Comparison of ENCODE assay signal across 13 cellular contexts in genomic region chr5:150143725-150144058, GRCh38. TPM values are rescaled to one million over a fixed set of nuclear protein-coding genes. Genes with fewer than 3 reads are reported as not detected.
A peak's percentile ranks its signal among the peaks of the same experiment; 100 is the strongest.
DNase-seq lines count a peak whose midpoint lies in the region; ATAC-seq and TF ChIP-seq lines count a peak whose summit lies in the region.
"Had no signal": no experiment of that assay in that cellular context is flagged by ENCODE, and none has a peak within 500 bp of the region (broad histone marks: within the 10 kb centered on the region; RNA-seq: fewer than 3 reads in every experiment).

No MANE protein-coding gene starts in this region.

- no peaks in the 10 kb centered on the region for H3K27me3 ChIP-seq in upper lobe of left lung

- TF ChIP-seq CTCF in WI38 (IDR thresholded peaks at IDR 0.05; ENCODE audit: low read depth, low read length): no peak
- TF ChIP-seq CTCF in nephron progenitor cell (IDR thresholded peaks at IDR 0.05): no peak
- no peak for TF ChIP-seq CTCF in upper lobe of left lung (IDR thresholded peaks at IDR 0.05)

- H3K4me1 Mint-ChIP-seq in nephron progenitor cell: peaks cover 93% of the 10 kb centered on the region
- H3K4me1 Mint-ChIP-seq in T-helper 17 cell: peaks cover 4% of the 10 kb centered on the region
- H3K4me1 Mint-ChIP-seq in stimulated activated memory B cell treated with anti-CD40 and anti-IgM and Interleukin-4, amounts not matched to agents 10 μg/mL and 1 μg/mL and 100 μg/mL, for 72 hours: peaks cover 5% of the 10 kb centered on the region
- H3K4me1 Mint-ChIP-seq: central memory CD8-positive, alpha-beta T cell had no signal

- no peak overlapping the region for H3K4me3 Mint-ChIP-seq in nephron progenitor cell
- no peak overlapping the region for H3K4me3 Mint-ChIP-seq in T-helper 17 cell
- H3K4me3 Mint-ChIP-seq in stimulated activated memory B cell treated with anti-CD40 and anti-IgM and Interleukin-4, amounts not matched to agents 10 μg/mL and 1 μg/mL and 100 μg/mL, for 72 hours: no peak overlapping the region
- H3K4me3 Mint-ChIP-seq: activated CD4-positive, alpha-beta memory T cell treated with anti-CD3 and anti-CD28 coated beads for 36 hours; central memory CD8-positive, alpha-beta T cell had no signal

- H3K27me3 Mint-ChIP-seq in nephron progenitor cell (ENCODE audit: low read depth, poor library complexity) (peaks cover 13% of the 10 kb centered on the region), T-helper 17 cell (peaks cover 17% of the 10 kb centered on the region)
- H3K27me3 Mint-ChIP-seq in stimulated activated memory B cell treated with anti-CD40 and anti-IgM and Interleukin-4, amounts not matched to agents 10 μg/mL and 1 μg/mL and 100 μg/mL, for 72 hours: peaks cover 5% of the 10 kb centered on the region
- H3K27me3 Mint-ChIP-seq: activated CD4-positive, alpha-beta memory T cell treated with anti-CD3 and anti-CD28 coated beads for 36 hours had no signal

- ATAC-seq in upper lobe of left lung (ENCODE audit: low FRiP score in 2 of 2) (peak in 1 of 2 donors; percentile 53), T-helper 17 cell (no peak)
- ATAC-seq in stimulated activated memory B cell treated with anti-CD40 and anti-IgM and Interleukin-4, amounts not matched to agents 10 μg/mL and 1 μg/mL and 100 μg/mL, for 72 hours: no peak

- H3K36me3 Mint-ChIP-seq in nephron progenitor cell (ENCODE audit: low read depth): peaks cover 5% of the 10 kb centered on the region
- H3K36me3 Mint-ChIP-seq in T-helper 17 cell (ENCODE audit: low read depth): peaks cover 2% of the 10 kb centered on the region
- H3K36me3 Mint-ChIP-seq in stimulated activated memory B cell treated with anti-CD40 and anti-IgM and Interleukin-4, amounts not matched to agents 10 μg/mL and 1 μg/mL and 100 μg/mL, for 72 hours: no peaks in the 10 kb centered on the region
- H3K36me3 Mint-ChIP-seq: activated CD4-positive, alpha-beta memory T cell treated with anti-CD3 and anti-CD28 coated beads for 36 hours had no signal

- H3K27ac Mint-ChIP-seq in nephron progenitor cell (peak overlapping the region; percentile 98), T-helper 17 cell (no peak overlapping the region)
- no peak overlapping the region for H3K27ac Mint-ChIP-seq in stimulated activated memory B cell treated with anti-CD40 and anti-IgM and Interleukin-4, amounts not matched to agents 10 μg/mL and 1 μg/mL and 100 μg/mL, for 72 hours
- H3K27ac Mint-ChIP-seq: activated CD4-positive, alpha-beta memory T cell treated with anti-CD3 and anti-CD28 coated beads for 36 hours had no signal

- H3K4me3 ChIP-seq in WI38 (ENCODE audit: low read depth, low read length) (peak overlapping the region; percentile 27), upper lobe of left lung (peak overlapping the region in 2 of 4 donors; percentile 15 to 17)

- H3K9me3 ChIP-seq in upper lobe of left lung: no peaks in the 10 kb centered on the region
- no peaks in the 10 kb centered on the region for H3K9me3 ChIP-seq in T-helper 17 cell (ENCODE audit: control insufficient read depth, low read length, poor library complexity, severe bottlenecking)

- no peak for TF ChIP-seq EP300 in upper lobe of left lung (IDR thresholded peaks at IDR 0.05)

- WGBS in upper lobe of left lung, 2 donors: 70 to 73% methylated on average over 11 to 13 of the region's 13 CpGs

- DNase-seq in fibroblast of peridontal ligament (ENCODE audit: extremely low read depth): peak; percentile 67
- DNase-seq in nephron progenitor cell: no peak
- DNase-seq in upper lobe of left lung: no peak
- no peak for DNase-seq in NCI-H2107 treated with DMSO at 0.1 percent for 48 hours (lab: John Stamatoyannopoulos, UW; ENCODE audit: unreplicated experiment)
- DNase-seq in T-helper 17 cell: no peak
- DNase-seq in MV-4-11 (lab: John Stamatoyannopoulos, UW): no peak
- DNase-seq: activated CD4-positive, alpha-beta memory T cell treated with anti-CD3 and anti-CD28 coated beads for 36 hours; SHP77 had no signal

- H3K4me1 ChIP-seq in upper lobe of left lung: peaks cover 16 to 32% (median 27%) of the 10 kb centered on the region in 4 donors

- peak overlapping the region; percentile 72 to 79 (median 77) for H3K27ac ChIP-seq in upper lobe of left lung

- no peak for TF ChIP-seq POLR2A in upper lobe of left lung (IDR thresholded peaks at IDR 0.05)

- H3K9me3 Mint-ChIP-seq in nephron progenitor cell: no peaks in the 10 kb centered on the region
- no peaks in the 10 kb centered on the region for H3K9me3 Mint-ChIP-seq in stimulated activated memory B cell treated with anti-CD40 and anti-IgM and Interleukin-4, amounts not matched to agents 10 μg/mL and 1 μg/mL and 100 μg/mL, for 72 hours
- H3K9me3 Mint-ChIP-seq: activated CD4-positive, alpha-beta memory T cell treated with anti-CD3 and anti-CD28 coated beads for 36 hours; central memory CD8-positive, alpha-beta T cell had no signal

- H3K36me3 ChIP-seq in upper lobe of left lung: no peaks in the 10 kb centered on the region

RNA-seq across cellular contexts. Expression of gene PDGFRB, which starts 12.0 kb away (rescaled TPM):
- 100 to 1,000 TPM in 2 of 6 donors, 10 to 100 TPM in 4; 26.6 to 155 (median 81.5) TPM for total RNA-seq in upper lobe of left lung
- under 1 TPM in 1 of 2 donors, not detected in 1; 0.57 TPM for total RNA-seq in T-helper 17 cell

RNA-seq across cellular contexts. Expression of gene CDX1, which starts 22.9 kb away (rescaled TPM):
- total RNA-seq in upper lobe of left lung (under 1 TPM in 2 of 6 donors, not detected in 4; 0.17 to 0.30 TPM), T-helper 17 cell (not detected)
- total RNA-seq: activated CD4-positive, alpha-beta memory T cell treated with anti-CD3 and anti-CD28 coated beads for 36 hours; renal cortical epithelial cell had no signal

RNA-seq across cellular contexts. Expression of gene SLC6A7, which starts 46.2 kb away (rescaled TPM):
- under 1 TPM in 1 of 6 donors, not detected in 5; 0.44 TPM for total RNA-seq in upper lobe of left lung
- not detected for total RNA-seq in T-helper 17 cell
- total RNA-seq: activated CD4-positive, alpha-beta memory T cell treated with anti-CD3 and anti-CD28 coated beads for 36 hours; renal cortical epithelial cell had no signal

RNA-seq across cellular contexts. Expression of gene CSF1R, which starts 57.3 kb away (rescaled TPM):
- 100 to 1,000 TPM in 1 of 6 donors, 10 to 100 TPM in 5; 13.9 to 101 (median 57.9) TPM for total RNA-seq in upper lobe of left lung
- total RNA-seq in T-helper 17 cell: 1 to 10 TPM; 2.7 to 3.4 TPM
- total RNA-seq: HT-29, renal cortical epithelial cell had no signal

Comparison
In these comparisons a context has a peak if more than half of its experiments do, and no peak if none do; other contexts are left out.
1. RNA of gene PDGFRB, which starts 12.0 kb away (total RNA-seq): 26.6 to 155 TPM in upper lobe of left lung; 0.57 TPM in T-helper 17 cell; every median in the first group is over 10 times any median in the second.